In the genomic region with DNA sequence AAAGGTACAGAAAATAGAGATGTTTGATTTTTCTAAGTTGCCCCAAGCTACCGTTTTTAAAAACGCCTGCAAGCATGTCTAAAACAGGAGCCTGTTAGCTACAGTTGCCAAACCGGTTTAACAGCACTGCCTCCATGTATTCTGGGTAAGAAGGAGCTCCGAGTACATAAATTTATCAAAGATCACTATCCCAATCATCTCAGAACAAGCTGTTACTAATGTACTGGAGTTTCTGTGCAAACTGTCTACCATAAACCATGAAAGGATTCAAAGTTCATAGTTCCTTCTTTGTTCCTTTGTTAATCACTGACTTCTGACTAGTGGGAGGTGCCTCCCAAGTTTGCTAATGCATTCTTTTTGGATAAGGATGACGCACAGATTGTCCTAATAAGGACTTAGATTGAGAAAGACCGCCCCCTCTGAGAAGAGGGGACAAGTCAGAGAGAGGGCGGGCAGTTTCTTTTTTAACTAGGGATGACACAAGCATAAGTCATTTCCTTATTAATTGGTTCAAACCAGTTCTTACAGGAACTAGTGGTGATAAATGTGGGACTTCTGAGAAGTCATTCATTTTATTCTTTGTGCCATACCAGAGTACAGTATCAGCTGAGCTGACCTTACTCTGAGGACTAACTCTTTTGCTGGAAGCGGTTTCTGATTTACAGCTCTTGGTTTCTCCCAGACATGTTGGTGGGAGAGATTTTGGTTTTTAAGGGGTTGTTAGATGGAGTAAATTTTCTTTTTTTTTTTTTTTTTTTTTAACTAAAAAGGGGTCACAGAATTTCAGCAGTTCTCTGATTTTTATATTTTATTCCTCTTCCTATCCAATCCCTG, we compare ENCODE assay signal across 8 cellular contexts. TPM values are rescaled to one million over a fixed set of nuclear protein-coding genes. Genes with fewer than 3 reads are reported as not detected.
DNase-seq lines count a peak whose midpoint lies in the region; ATAC-seq and TF ChIP-seq lines count a peak whose summit lies in the region.

No MANE protein-coding gene starts in this region.

- H3K36me3 ChIP-seq in OCI-LY7 (ENCODE audit: insufficient read depth, low read length) (peaks cover 32% of the 10 kb centered on the region), neuron (ENCODE audit: insufficient read depth, low read length) (peaks cover 21% of the 10 kb centered on the region)

- H3K4me3 ChIP-seq in OCI-LY7 (ENCODE audit: low read depth, low read length, poor library complexity, severe bottlenecking) (peak overlapping the region; percentile 72), foreskin fibroblast (ENCODE audit: low read depth in 1 of 2, low read length in 2 of 2) (peak overlapping the region; percentile 73 to 91), neuron (ENCODE audit: low read length) (peak overlapping the region; percentile 97)

- H3K27me3 ChIP-seq in neuron (ENCODE audit: insufficient read depth, low read length) = no peaks in the 10 kb centered on the region

- H3K4me2 ChIP-seq in OCI-LY7 (ENCODE audit: low read length) = peak overlapping the region; percentile 78

- no peaks in the 10 kb centered on the region for H3K9me2 ChIP-seq in OCI-LY7 (ENCODE audit: insufficient read depth, low read length)

- H2AFZ ChIP-seq in OCI-LY7 (ENCODE audit: low read length) (peak overlapping the region; percentile 95), neuron (ENCODE audit: low read depth, low read length) (no peak overlapping the region)

- peak overlapping the region; percentile 75 for H3K27ac ChIP-seq in OCI-LY7 (ENCODE audit: low read depth, low read length, poor library complexity, severe bottlenecking)

- no TSS peak for BruUV-seq in OCI-LY7 (replicated peaks; lab: Mats Ljungman, UMichigan)

- no peaks in the 10 kb centered on the region for H3K9me3 ChIP-seq in OCI-LY7 (ENCODE audit: low read length)
- no peaks in the 10 kb centered on the region for H3K9me3 ChIP-seq in neuron (ENCODE audit: low read length)

- POLR2A ChIA-PET in OCI-LY7 (lab: Charles Lee) = interaction anchor here (0.6 to 1.8 kb wide), 7 partner anchors 8 to 240 kb away, joined by 3 to 9 read pairs (median 4); no protein-coding TSS in a partner anchor

- no peak; the same call in 1 of the 2 replicates for TF ChIP-seq CTCF in OCI-LY7 (conservative IDR thresholded peaks at IDR 0.05; ENCODE audit: low read length)
- no peak for TF ChIP-seq CTCF in foreskin fibroblast (IDR thresholded peaks at IDR 0.05; ENCODE audit: low read depth, low read length)

- peak; percentile 93 for DNase-seq in DMS79 (lab: John Stamatoyannopoulos, UW)
- peak; percentile 91 for DNase-seq in OCI-LY7 (ENCODE audit: low spot score)
- DNase-seq in activated gamma-delta T cell treated with anti-CD3 and anti-CD28 coated beads, Interleukin-2, amount 50 U/mL, for 16 hours (ENCODE audit: low read depth) = peak; percentile 51
- peak; percentile 98 for DNase-seq in foreskin fibroblast
- DNase-seq in posterior cingulate gyrus = no peak

- H3K79me2 ChIP-seq in OCI-LY7 (ENCODE audit: insufficient read depth, low read depth, low read length) = peaks cover 46% of the 10 kb centered on the region; the same call in 1 of the 2 replicates

- H3K4me1 ChIP-seq in OCI-LY7 (ENCODE audit: insufficient read depth, low read length, poor library complexity, severe bottlenecking) (peaks cover 64% of the 10 kb centered on the region), neuron (ENCODE audit: insufficient read depth, low read length) (peaks cover 12% of the 10 kb centered on the region)

- CTCF ChIA-PET in OCI-LY7 (lab: Charles Lee; ENCODE audit: unreplicated experiment) = interaction anchor here (1.3 kb wide), 1 partner anchor 10 kb away, joined by 5 read pairs; no protein-coding TSS in a partner anchor

- H4K20me1 ChIP-seq in OCI-LY7 (ENCODE audit: insufficient read depth, low read length) = no peaks in the 10 kb centered on the region

- peak; percentile 88 for ATAC-seq in GM19468 (IDR thresholded peaks at IDR 0.05; ENCODE audit: extremely low read depth, unreplicated experiment)
- peak; percentile 69 for ATAC-seq in HG03565 (IDR thresholded peaks at IDR 0.05; ENCODE audit: unreplicated experiment)

- intact Hi-C loops in OCI-LY7 (cut with micrococcal nuclease; ENCODE audit: unreplicated experiment) = no loop called here
- intact Hi-C loops in posterior cingulate gyrus (cut with DNase I) = no loop called here

RNA-seq across cellular contexts. Expression of gene TUBD1, which starts 55.2 kb away (rescaled TPM):
- 8.6 and 11.5 TPM in 2 replicates for total RNA-seq in OCI-LY7 (2014; rRNA removed; shearing (Covaris generic))
- total RNA-seq in OCI-LY7 (2022) = 13.0 and 13.2 TPM in 2 replicates

RNA-seq across cellular contexts. Expression of gene RPS6KB1, which starts 55.3 kb away (rescaled TPM):
- 31.1 and 43.7 TPM in 2 replicates for total RNA-seq in OCI-LY7 (2014; rRNA removed; shearing (Covaris generic))
- 47.1 and 53.6 TPM in 2 replicates for total RNA-seq in OCI-LY7 (2022)

Comparison
In these comparisons a context has a peak if more than half of its experiments do, and no peak if none do; other contexts are left out.
1. DNase-seq: peak in DMS79 (single experiment), OCI-LY7 (single experiment), activated gamma-delta T cell treated with anti-CD3 and anti-CD28 coated beads, Interleukin-2, amount 50 U/mL, for 16 hours (single experiment) and foreskin fibroblast (2 of 2); none in posterior cingulate gyrus (0 of 10).
2. Peak in every context shown above with its lines, with median percentiles within 50 percentile points of each other: H3K4me3 ChIP-seq.